ENCODE assay signal across 1 cellular context in the genomic region with DNA sequence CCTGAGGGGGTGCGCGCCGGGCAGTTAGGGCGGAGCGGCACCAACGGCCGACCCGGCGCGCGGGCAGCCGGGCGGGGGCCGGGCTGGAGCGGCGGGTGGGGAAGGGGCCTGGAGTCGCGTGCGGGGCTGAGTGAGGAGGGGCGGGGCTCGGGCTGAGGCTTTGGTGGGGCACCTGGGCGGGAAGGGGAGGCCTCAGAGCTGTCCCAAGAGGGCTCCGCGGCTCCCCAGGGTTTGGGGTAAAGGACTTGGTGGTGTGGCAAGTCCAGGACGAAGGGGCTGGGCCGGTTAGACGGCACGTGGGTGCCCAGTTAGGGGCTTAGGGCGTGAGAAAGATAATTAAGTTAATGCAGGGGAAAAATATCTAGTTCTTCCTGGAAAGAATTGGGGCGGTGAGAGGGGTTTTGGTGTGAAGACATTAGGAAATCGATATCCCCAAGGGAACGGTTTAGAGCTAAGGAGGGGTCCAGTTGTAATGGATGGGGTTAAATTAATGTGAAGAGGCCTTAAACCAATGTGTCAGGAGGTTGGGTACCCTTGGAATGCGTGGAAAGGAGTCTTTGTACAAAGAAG.
A peak's percentile ranks its signal among the peaks of the same experiment; 100 is the strongest.
TF ChIP-seq lines count a peak whose summit lies in the region.

No MANE protein-coding gene starts in this region.

TF ChIP-seq in HepG2, 621 proteins besides CTCF, POLR2A, EP300 and RAD21 (continues in another document):
- TF ChIP-seq MXI1 (IDR thresholded peaks at IDR 0.05; ENCODE audit: borderline replicate concordance, low read depth, low read length) (no peak), KDM5B (CRISPR knock-in tag; IDR thresholded peaks at IDR 0.05; ENCODE audit: borderline replicate concordance) (no peak), SMYD3 (CRISPR knock-in tag; IDR thresholded peaks at IDR 0.05) (no peak), MATR3 (CRISPR knock-in tag; IDR thresholded peaks at IDR 0.05) (no peak), NR2C2 (CRISPR knock-in tag; IDR thresholded peaks at IDR 0.05; ENCODE audit: borderline replicate concordance) (no peak; the same call in 1 of the 2 replicates), STAG1 (CRISPR knock-in tag; IDR thresholded peaks at IDR 0.05) (no peak), TEAD3 (CRISPR knock-in tag; optimal IDR thresholded peaks at IDR 0.05; ENCODE audit: borderline replicate concordance) (no peak), ONECUT2 (CRISPR knock-in tag; IDR thresholded peaks at IDR 0.05) (peak; percentile 60; the same call in 1 of the 2 replicates), RBFOX2 (IDR thresholded peaks at IDR 0.05; ENCODE audit: low read depth, low read length) (no peak), ZNF33A (CRISPR knock-in tag; IDR thresholded peaks at IDR 0.05; ENCODE audit: borderline replicate concordance) (no peak), FOXK1 (CRISPR knock-in tag; IDR thresholded peaks at IDR 0.05; ENCODE audit: borderline replicate concordance, low read depth) (no peak), SMAD9 (CRISPR knock-in tag; IDR thresholded peaks at IDR 0.05) (no peak), REPIN1 (CRISPR knock-in tag; IDR thresholded peaks at IDR 0.05; ENCODE audit: borderline replicate concordance, low read depth) (no peak), MIER3 (CRISPR knock-in tag; IDR thresholded peaks at IDR 0.05; ENCODE audit: borderline replicate concordance) (no peak), ZNF382 (CRISPR knock-in tag; IDR thresholded peaks at IDR 0.05; ENCODE audit: borderline replicate concordance) (no peak), NR3C1 (CRISPR knock-in tag; IDR thresholded peaks at IDR 0.05) (no peak), ZNF138 (CRISPR knock-in tag; IDR thresholded peaks at IDR 0.05; ENCODE audit: low read depth) (no peak), ZNF678 (CRISPR knock-in tag; IDR thresholded peaks at IDR 0.05) (no peak), BRCA1 (CRISPR knock-in tag; IDR thresholded peaks at IDR 0.05) (no peak)
- TF ChIP-seq, protein P1, sequence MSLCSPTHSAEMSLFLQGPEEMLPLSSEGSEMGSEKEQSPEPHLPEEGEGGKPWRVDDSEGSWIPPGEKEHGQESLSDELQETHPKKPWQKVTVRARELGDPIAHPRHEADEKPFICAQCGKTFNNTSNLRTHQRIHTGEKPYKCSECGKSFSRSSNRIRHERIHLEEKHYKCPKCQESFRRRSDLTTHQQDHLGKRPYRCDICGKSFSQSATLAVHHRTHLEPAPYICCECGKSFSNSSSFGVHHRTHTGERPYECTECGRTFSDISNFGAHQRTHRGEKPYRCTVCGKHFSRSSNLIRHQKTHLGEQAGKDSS (CRISPR knock-in tag; IDR thresholded peaks at IDR 0.05; ENCODE audit: borderline replicate concordance, low read depth), result no peak
- TF ChIP-seq, protein P2, sequence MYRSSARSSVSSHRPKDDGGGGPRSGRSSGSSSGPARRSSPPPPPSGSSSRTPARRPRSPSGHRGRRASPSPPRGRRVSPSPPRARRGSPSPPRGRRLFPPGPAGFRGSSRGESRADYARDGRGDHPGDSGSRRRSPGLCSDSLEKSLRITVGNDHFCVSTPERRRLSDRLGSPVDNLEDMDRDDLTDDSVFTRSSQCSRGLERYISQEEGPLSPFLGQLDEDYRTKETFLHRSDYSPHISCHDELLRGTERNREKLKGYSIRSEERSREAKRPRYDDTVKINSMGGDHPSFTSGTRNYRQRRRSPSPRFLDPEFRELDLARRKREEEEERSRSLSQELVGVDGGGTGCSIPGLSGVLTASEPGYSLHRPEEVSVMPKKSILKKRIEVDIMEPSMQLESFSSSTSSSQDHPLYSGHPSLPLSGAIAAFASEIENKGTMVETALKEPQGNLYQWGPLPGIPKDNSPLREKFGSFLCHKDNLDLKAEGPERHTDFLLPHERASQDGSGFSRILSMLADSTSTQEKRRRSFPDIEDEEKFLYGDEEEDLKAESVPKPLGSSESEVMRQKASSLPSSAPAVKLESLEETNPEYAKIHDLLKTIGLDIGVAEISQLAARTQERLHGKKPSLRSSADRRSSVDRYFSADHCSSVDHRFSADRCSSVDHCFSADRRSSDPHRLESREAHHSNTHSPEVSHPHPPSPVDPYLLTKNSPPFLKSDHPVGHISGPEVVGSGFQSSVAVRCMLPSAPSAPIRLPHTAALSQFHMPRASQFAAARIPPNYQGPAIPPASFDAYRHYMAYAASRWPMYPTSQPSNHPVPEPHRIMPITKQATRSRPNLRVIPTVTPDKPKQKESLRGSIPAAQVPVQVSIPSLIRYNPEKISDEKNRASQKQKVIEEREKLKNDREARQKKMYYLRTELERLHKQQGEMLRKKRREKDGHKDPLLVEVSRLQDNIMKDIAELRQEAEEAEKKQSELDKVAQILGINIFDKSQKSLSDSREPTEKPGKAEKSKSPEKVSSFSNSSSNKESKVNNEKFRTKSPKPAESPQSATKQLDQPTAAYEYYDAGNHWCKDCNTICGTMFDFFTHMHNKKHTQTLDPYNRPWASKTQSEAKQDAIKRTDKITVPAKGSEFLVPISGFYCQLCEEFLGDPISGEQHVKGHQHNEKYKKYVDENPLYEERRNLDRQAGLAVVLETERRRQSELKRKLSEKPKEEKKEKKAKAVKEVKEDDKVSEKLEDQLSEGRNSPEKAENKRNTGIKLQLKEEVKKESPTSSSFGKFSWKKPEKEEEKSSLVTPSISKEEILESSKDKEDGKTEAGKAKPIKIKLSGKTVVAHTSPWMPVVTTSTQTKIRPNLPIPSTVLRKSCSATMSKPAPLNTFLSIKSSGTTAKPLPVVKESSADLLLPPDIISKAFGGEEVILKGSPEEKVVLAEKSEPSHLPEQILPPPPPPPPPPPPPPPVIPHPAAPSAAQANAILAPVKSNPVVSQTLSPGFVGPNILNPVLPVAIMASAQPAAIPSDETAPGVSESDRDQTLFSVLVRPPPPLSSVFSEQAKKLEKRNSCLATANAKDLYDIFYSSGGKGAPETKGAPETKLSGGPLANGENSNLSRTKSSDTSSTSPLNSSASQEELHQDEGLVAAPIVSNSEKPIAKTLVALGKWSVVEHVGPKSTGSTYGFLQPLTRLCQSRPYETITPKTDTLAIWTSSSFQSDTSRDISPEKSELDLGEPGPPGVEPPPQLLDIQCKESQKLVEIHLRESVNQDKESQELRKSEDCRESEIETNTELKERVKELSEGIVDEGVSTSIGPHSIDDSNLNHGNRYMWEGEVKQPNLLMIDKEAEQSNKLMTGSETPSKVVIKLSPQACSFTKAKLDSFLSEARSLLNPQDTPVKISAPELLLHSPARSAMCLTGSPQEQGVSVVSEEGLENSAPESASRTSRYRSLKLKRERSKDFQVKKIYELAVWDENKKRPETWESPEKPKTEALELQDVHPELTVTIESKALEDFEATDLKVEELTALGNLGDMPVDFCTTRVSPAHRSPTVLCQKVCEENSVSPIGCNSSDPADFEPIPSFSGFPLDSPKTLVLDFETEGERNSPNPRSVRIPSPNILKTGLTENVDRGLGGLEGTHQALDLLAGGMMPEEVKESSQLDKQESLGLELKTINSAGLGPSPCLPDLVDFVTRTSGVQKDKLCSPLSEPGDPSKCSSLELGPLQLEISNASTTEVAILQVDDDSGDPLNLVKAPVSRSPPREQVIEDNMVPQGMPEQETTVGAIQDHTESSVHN (CRISPR knock-in tag; IDR thresholded peaks at IDR 0.05), result no peak
- TF ChIP-seq, protein P3, sequence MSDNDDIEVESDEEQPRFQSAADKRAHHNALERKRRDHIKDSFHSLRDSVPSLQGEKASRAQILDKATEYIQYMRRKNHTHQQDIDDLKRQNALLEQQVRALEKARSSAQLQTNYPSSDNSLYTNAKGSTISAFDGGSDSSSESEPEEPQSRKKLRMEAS (IDR thresholded peaks at IDR 0.05), result peak; percentile 53; the same call in 1 of the 2 replicates
- TF ChIP-seq, protein P4, sequence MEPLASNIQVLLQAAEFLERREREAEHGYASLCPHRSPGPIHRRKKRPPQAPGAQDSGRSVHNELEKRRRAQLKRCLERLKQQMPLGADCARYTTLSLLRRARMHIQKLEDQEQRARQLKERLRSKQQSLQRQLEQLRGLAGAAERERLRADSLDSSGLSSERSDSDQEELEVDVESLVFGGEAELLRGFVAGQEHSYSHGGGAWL (CRISPR knock-in tag; IDR thresholded peaks at IDR 0.05), result no peak
- TF ChIP-seq, protein P5, sequence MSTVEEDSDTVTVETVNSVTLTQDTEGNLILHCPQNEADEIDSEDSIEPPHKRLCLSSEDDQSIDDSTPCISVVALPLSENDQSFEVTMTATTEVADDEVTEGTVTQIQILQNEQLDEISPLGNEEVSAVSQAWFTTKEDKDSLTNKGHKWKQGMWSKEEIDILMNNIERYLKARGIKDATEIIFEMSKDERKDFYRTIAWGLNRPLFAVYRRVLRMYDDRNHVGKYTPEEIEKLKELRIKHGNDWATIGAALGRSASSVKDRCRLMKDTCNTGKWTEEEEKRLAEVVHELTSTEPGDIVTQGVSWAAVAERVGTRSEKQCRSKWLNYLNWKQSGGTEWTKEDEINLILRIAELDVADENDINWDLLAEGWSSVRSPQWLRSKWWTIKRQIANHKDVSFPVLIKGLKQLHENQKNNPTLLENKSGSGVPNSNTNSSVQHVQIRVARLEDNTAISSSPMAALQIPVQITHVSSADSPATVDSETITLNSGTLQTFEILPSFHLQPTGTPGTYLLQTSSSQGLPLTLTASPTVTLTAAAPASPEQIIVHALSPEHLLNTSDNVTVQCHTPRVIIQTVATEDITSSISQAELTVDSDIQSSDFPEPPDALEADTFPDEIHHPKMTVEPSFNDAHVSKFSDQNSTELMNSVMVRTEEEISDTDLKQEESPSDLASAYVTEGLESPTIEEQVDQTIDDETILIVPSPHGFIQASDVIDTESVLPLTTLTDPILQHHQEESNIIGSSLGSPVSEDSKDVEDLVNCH (CRISPR knock-in tag; IDR thresholded peaks at IDR 0.05), result no peak
- TF ChIP-seq, protein P6, sequence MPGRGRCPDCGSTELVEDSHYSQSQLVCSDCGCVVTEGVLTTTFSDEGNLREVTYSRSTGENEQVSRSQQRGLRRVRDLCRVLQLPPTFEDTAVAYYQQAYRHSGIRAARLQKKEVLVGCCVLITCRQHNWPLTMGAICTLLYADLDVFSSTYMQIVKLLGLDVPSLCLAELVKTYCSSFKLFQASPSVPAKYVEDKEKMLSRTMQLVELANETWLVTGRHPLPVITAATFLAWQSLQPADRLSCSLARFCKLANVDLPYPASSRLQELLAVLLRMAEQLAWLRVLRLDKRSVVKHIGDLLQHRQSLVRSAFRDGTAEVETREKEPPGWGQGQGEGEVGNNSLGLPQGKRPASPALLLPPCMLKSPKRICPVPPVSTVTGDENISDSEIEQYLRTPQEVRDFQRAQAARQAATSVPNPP (CRISPR knock-in tag; IDR thresholded peaks at IDR 0.05), result no peak
- TF ChIP-seq, protein P7, sequence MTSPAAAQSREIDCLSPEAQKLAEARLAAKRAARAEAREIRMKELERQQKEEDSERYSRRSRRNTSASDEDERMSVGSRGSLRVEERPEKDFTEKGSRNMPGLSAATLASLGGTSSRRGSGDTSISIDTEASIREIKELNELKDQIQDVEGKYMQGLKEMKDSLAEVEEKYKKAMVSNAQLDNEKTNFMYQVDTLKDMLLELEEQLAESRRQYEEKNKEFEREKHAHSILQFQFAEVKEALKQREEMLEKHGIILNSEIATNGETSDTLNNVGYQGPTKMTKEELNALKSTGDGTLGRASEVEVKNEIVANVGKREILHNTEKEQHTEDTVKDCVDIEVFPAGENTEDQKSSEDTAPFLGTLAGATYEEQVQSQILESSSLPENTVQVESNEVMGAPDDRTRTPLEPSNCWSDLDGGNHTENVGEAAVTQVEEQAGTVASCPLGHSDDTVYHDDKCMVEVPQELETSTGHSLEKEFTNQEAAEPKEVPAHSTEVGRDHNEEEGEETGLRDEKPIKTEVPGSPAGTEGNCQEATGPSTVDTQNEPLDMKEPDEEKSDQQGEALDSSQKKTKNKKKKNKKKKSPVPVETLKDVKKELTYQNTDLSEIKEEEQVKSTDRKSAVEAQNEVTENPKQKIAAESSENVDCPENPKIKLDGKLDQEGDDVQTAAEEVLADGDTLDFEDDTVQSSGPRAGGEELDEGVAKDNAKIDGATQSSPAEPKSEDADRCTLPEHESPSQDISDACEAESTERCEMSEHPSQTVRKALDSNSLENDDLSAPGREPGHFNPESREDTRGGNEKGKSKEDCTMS (CRISPR knock-in tag; conservative IDR thresholded peaks at IDR 0.05), result no peak
- TF ChIP-seq, protein P8, sequence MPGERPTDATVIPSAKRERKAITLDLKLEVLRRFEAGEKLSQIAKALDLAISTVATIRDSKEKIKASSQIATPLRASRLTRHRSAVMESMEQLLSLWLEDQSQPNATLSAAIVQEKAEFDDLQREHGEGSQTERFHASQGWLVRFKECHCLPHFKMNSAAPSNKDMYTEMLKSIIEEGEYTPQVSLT (CRISPR knock-in tag; IDR thresholded peaks at IDR 0.05; ENCODE audit: borderline replicate concordance, low read depth), result no peak
- TF ChIP-seq, protein P9, sequence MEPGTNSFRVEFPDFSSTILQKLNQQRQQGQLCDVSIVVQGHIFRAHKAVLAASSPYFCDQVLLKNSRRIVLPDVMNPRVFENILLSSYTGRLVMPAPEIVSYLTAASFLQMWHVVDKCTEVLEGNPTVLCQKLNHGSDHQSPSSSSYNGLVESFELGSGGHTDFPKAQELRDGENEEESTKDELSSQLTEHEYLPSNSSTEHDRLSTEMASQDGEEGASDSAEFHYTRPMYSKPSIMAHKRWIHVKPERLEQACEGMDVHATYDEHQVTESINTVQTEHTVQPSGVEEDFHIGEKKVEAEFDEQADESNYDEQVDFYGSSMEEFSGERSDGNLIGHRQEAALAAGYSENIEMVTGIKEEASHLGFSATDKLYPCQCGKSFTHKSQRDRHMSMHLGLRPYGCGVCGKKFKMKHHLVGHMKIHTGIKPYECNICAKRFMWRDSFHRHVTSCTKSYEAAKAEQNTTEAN (CRISPR knock-in tag; conservative IDR thresholded peaks at IDR 0.05), result no peak
- TF ChIP-seq, protein P10, sequence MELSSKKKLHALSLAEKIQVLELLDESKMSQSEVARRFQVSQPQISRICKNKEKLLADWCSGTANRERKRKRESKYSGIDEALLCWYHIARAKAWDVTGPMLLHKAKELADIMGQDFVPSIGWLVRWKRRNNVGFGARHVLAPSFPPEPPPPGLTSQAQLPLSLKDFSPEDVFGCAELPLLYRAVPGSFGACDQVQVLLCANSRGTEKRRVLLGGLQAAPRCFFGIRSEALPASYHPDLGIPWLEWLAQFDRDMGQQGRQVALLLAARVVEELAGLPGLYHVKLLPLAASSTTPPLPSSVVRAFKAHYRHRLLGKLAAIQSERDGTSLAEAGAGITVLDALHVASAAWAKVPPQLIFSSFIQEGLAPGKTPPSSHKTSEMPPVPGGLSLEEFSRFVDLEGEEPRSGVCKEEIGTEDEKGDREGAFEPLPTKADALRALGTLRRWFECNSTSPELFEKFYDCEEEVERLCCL (CRISPR knock-in tag; IDR thresholded peaks at IDR 0.05; ENCODE audit: borderline replicate concordance), result no peak
- TF ChIP-seq, protein P11, sequence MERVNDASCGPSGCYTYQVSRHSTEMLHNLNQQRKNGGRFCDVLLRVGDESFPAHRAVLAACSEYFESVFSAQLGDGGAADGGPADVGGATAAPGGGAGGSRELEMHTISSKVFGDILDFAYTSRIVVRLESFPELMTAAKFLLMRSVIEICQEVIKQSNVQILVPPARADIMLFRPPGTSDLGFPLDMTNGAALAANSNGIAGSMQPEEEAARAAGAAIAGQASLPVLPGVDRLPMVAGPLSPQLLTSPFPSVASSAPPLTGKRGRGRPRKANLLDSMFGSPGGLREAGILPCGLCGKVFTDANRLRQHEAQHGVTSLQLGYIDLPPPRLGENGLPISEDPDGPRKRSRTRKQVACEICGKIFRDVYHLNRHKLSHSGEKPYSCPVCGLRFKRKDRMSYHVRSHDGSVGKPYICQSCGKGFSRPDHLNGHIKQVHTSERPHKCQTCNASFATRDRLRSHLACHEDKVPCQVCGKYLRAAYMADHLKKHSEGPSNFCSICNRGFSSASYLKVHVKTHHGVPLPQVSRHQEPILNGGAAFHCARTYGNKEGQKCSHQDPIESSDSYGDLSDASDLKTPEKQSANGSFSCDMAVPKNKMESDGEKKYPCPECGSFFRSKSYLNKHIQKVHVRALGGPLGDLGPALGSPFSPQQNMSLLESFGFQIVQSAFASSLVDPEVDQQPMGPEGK (CRISPR knock-in tag; IDR thresholded peaks at IDR 0.05), result no peak
